ENCODE assay signal across 29 cellular contexts in genomic region chr1:209325492-209325891, GRCh38.
"Had no signal": no experiment of that assay in that cellular context is flagged by ENCODE, and none has a peak within 500 bp of the region (broad histone marks: within the 10 kb centered on the region; RNA-seq: fewer than 3 reads in every experiment).

No MANE protein-coding gene starts in this region.

- H3K36me3 ChIP-seq: heart left ventricle, lower lobe of right lung, neutrophil, ovary, prostate gland, upper lobe of left lung had no signal

- H3K27me3 Mint-ChIP-seq: activated naive CD8-positive, alpha-beta T cell; natural killer cell treated with Interleukin-12 subunit alpha and Interleukin-12 subunit beta and Interleukin-15 and Interleukin-18, amount 100 ng/mL, for 72 hours had no signal

- DNase-seq: activated CD4-positive, alpha-beta T cell treated with anti-CD3 and anti-CD28 coated beads for 4 hours; activated CD4-positive, alpha-beta T cell treated with anti-CD3 and anti-CD28 coated beads, Interleukin-2, amount 50 U/mL, for 48 hours; activated CD8-positive, alpha-beta memory T cell treated with anti-CD3 and anti-CD28 coated beads for 24 hours; activated effector memory CD4-positive, alpha-beta T cell treated with Interleukin-2 at 50 U/mL for 16 hours; activated naive CD4-positive, alpha-beta T cell treated with Interleukin-2 at 50 U/mL for 16 hours; aorta; caudate nucleus; heart left ventricle; hypothalamus; kidney glomerular epithelial cell; lower lobe of right lung; mesendoderm; mucosa of descending colon; ovary; retina; stimulated activated CD4-positive, alpha-beta T cell treated with anti-CD3 and anti-CD28 coated beads, Interleukin-12 subunit alpha, Interleukin-12 subunit beta, amount 100 ng/mL, for 4 hours; stimulated activated CD4-positive, alpha-beta T cell treated with anti-CD3 and anti-CD28 coated beads, Interleukin-4, amount 100 ng/mL, for 1 hour; stimulated activated naive CD8-positive, alpha-beta T cell treated with anti-CD3 and anti-CD28 coated beads, Interleukin-15, Interleukin-2, amounts not matched to agents 100 U/mL and 50 U/mL, for 24 hours; T-helper 1 cell; upper lobe of left lung had no signal

- H3K27ac Mint-ChIP-seq: activated naive CD8-positive, alpha-beta T cell; natural killer cell treated with Interleukin-12 subunit alpha and Interleukin-12 subunit beta and Interleukin-15 and Interleukin-18, amount 100 ng/mL, for 72 hours had no signal

- H3K4me1 ChIP-seq: body of pancreas, heart left ventricle, lower lobe of right lung, prostate gland, upper lobe of left lung had no signal

- H3K4me3 ChIP-seq: body of pancreas, heart left ventricle, lower lobe of right lung, mucosa of descending colon, ovary, prostate gland, skin epidermis, upper lobe of left lung had no signal

- H3K27ac ChIP-seq: body of pancreas, heart left ventricle, lower lobe of right lung, neutrophil, ovary, prostate gland, skin epidermis, upper lobe of left lung, VCaP had no signal

- H3K9me3 ChIP-seq: body of pancreas, heart left ventricle, lower lobe of right lung, mucosa of descending colon, neutrophil, ovary, prostate gland, upper lobe of left lung had no signal

- H3K27me3 ChIP-seq: body of pancreas, heart left ventricle, neutrophil, ovary, upper lobe of left lung had no signal

- H3K4me3 Mint-ChIP-seq: activated naive CD8-positive, alpha-beta T cell; natural killer cell treated with Interleukin-12 subunit alpha and Interleukin-12 subunit beta and Interleukin-15 and Interleukin-18, amount 100 ng/mL, for 72 hours had no signal

- ATAC-seq: body of pancreas; heart left ventricle; left lobe of liver; lower lobe of right lung; mucosa of descending colon; natural killer cell treated with Interleukin-12 subunit alpha and Interleukin-12 subunit beta and Interleukin-15 and Interleukin-18, amount 100 ng/mL, for 72 hours; sciatic nerve; stimulated activated naive CD8-positive, alpha-beta T cell treated with anti-CD3 and anti-CD28 coated beads, Interleukin-15, Interleukin-2, amounts not matched to agents 100 U/mL and 50 U/mL, for 24 hours had no signal

- H3K36me3 Mint-ChIP-seq: activated naive CD8-positive, alpha-beta T cell; natural killer cell treated with Interleukin-12 subunit alpha and Interleukin-12 subunit beta and Interleukin-15 and Interleukin-18, amount 100 ng/mL, for 72 hours had no signal
